In genomic region chr16:67237396-67238277, GRCh38 we compare ENCODE assay signal across 20 cellular contexts. TPM values are rescaled to one million over a fixed set of nuclear protein-coding genes. Genes with fewer than 3 reads are reported as not detected.
A peak's percentile ranks its signal among the peaks of the same experiment; 100 is the strongest.
DNase-seq lines count a peak whose midpoint lies in the region; TF ChIP-seq lines count a peak whose summit lies in the region.
"Had no signal": no experiment of that assay in that cellular context is flagged by ENCODE, and none has a peak within 500 bp of the region (broad histone marks: within the 10 kb centered on the region; RNA-seq: fewer than 3 reads in every experiment).

No MANE protein-coding gene starts in this region.

- no peak for TF ChIP-seq POLR2A in testis (IDR thresholded peaks at IDR 0.05)

- POLR2A ChIA-PET in OCI-LY7 (lab: Charles Lee) (interaction anchor here (2.1 kb wide), 1 partner anchor 11 kb away, joined by 11 read pairs; the partner anchor contains the start of gene TMEM208), GM10248 (lab: Yijun Ruan, JAX) (interaction anchor here (0.7 to 1.5 kb wide), 2 partner anchors 11 kb away, joined by 3 to 9 read pairs; partner anchors contain the start of gene TMEM208)

- H3K4me3 Mint-ChIP-seq in activated naive CD4-positive, alpha-beta T cell treated with anti-CD3 and anti-CD28 coated beads for 36 hours: no peak overlapping the region
- H3K4me3 Mint-ChIP-seq in endothelial cell (ENCODE audit: unreplicated experiment): peak overlapping the region; percentile 42
- H3K4me3 Mint-ChIP-seq: activated CD4-positive, alpha-beta T cell treated with anti-CD3 and anti-CD28 coated beads, Interleukin-2, amount 10 ng/mL, durations not matched to agents 24 days and 14 days; activated naive CD4-positive, alpha-beta T cell treated with anti-CD3 and anti-CD28 coated beads, Interleukin-2, amount 50 U/mL, for 24 hours; nephron had no signal

- no peak for DNase-seq in activated naive CD4-positive, alpha-beta T cell treated with anti-CD3 and anti-CD28 coated beads for 36 hours
- no peak for DNase-seq in activated naive CD4-positive, alpha-beta T cell treated with anti-CD3 and anti-CD28 coated beads, Interleukin-2, amount 50 U/mL, for 16 hours
- DNase-seq in OCI-LY7 (ENCODE audit: low spot score) (no peak), endothelial cell (ENCODE audit: low spot score) (no peak), germinal center (ENCODE audit: low spot score) (no peak), testis (no peak), GM10248 (ENCODE audit: extremely low spot score) (no peak)
- DNase-seq: activated CD4-positive, alpha-beta T cell treated with anti-CD3 and anti-CD28 coated beads, Interleukin-2, amount 10 ng/mL, durations not matched to agents 24 days and 14 days; GF-D8; hippocampal formation; NCI-H1092 treated with DMSO at 0.1 percent for 48 hours; NCI-H2081 treated with DMSO at 0.1 percent for 48 hours; NCI-H510A treated with DMSO at 0.1 percent for 48 hours; RPMI8226; stimulated activated CD4-positive, alpha-beta T cell treated with anti-CD3 and anti-CD28 coated beads, Interleukin-4, amount 100 ng/mL, for 24 hours had no signal

- 81 to 84% methylated on average over 8 to 16 of the region's 16 CpGs for WGBS in testis, 2 donors

- no peaks in the 10 kb centered on the region for H3K9me3 ChIP-seq in OCI-LY7 (ENCODE audit: low read length)
- no peaks in the 10 kb centered on the region for H3K9me3 ChIP-seq in skeletal muscle tissue (ENCODE audit: control insufficient read depth in 3 of 3, low read length in 3 of 3)
- H3K9me3 ChIP-seq in testis: no peaks in the 10 kb centered on the region
- H3K9me3 ChIP-seq: BLaER1 treated with 17β-estradiol and CSF1 and Interleukin-3, amounts not matched to agents 10 nM and 100 nM had no signal

- no peaks in the 10 kb centered on the region for H3K9me2 ChIP-seq in OCI-LY7 (ENCODE audit: insufficient read depth, low read length)

- H3K27ac Mint-ChIP-seq in activated naive CD4-positive, alpha-beta T cell treated with anti-CD3 and anti-CD28 coated beads for 36 hours: peak overlapping the region; percentile 50
- H3K27ac Mint-ChIP-seq in endothelial cell (ENCODE audit: unreplicated experiment): no peak overlapping the region
- H3K27ac Mint-ChIP-seq: activated CD4-positive, alpha-beta T cell treated with anti-CD3 and anti-CD28 coated beads, Interleukin-2, amount 10 ng/mL, durations not matched to agents 24 days and 14 days; activated naive CD4-positive, alpha-beta T cell treated with anti-CD3 and anti-CD28 coated beads, Interleukin-2, amount 50 U/mL, for 24 hours; nephron had no signal

- TSS peak; percentile 42 for BruUV-seq in OCI-LY7 (replicated peaks; lab: Mats Ljungman, UMichigan)

- no peaks in the 10 kb centered on the region for H3K27me3 Mint-ChIP-seq in activated naive CD4-positive, alpha-beta T cell treated with anti-CD3 and anti-CD28 coated beads for 36 hours (ENCODE audit: low read depth)
- H3K27me3 Mint-ChIP-seq in endothelial cell (ENCODE audit: unreplicated experiment): peaks cover 12% of the 10 kb centered on the region
- H3K27me3 Mint-ChIP-seq: activated CD4-positive, alpha-beta T cell treated with anti-CD3 and anti-CD28 coated beads, Interleukin-2, amount 10 ng/mL, durations not matched to agents 24 days and 14 days; activated naive CD4-positive, alpha-beta T cell treated with anti-CD3 and anti-CD28 coated beads, Interleukin-2, amount 50 U/mL, for 24 hours had no signal

- H3K4me1 ChIP-seq in OCI-LY7 (ENCODE audit: insufficient read depth, low read length, poor library complexity, severe bottlenecking): peaks cover 20% of the 10 kb centered on the region
- H3K4me1 ChIP-seq in skeletal muscle tissue (ENCODE audit: control insufficient read depth in 3 of 3, insufficient read depth in 3 of 3, low read length in 3 of 3): peaks cover 47 to 55% (median 49%) of the 10 kb centered on the region in 3 donors
- H3K4me1 ChIP-seq in testis: peaks cover 16% of the 10 kb centered on the region

- no peaks in the 10 kb centered on the region for H4K20me1 ChIP-seq in OCI-LY7 (ENCODE audit: insufficient read depth, low read length)

- H3K79me2 ChIP-seq in OCI-LY7 (ENCODE audit: insufficient read depth, low read depth, low read length): no peaks in the 10 kb centered on the region

- H3K36me3 ChIP-seq in OCI-LY7 (ENCODE audit: insufficient read depth, low read length) (peaks cover 27% of the 10 kb centered on the region), skeletal muscle tissue (ENCODE audit: control insufficient read depth in 3 of 3, insufficient read depth in 3 of 3, low read length in 3 of 3) (peaks cover 56 to 62% (median 57%) of the 10 kb centered on the region in 3 donors), testis (ENCODE audit: low read depth, missing control alignments) (no peaks in the 10 kb centered on the region)

- no peak overlapping the region for H2AFZ ChIP-seq in OCI-LY7 (ENCODE audit: low read length)

- CTCF ChIA-PET in activated naive CD4-positive, alpha-beta T cell treated with anti-CD3 and anti-CD28 coated beads for 36 hours (lab: Charles Lee): interaction anchor here (1.7 kb wide), 1 partner anchor 10 kb away, joined by 8 read pairs; the partner anchor contains the start of gene TMEM208
- CTCF ChIA-PET in OCI-LY7 (lab: Charles Lee; ENCODE audit: unreplicated experiment): interaction anchor here (0.6 kb wide), 1 partner anchor 45 kb away, joined by 3 read pairs; the partner anchor contains the start of gene E2F4
- CTCF ChIA-PET in GM10248 (lab: Yijun Ruan, JAX): interaction anchor here (1.0 to 2.4 kb wide), 4 partner anchors 9 to 277 kb away, joined by 3 to 14 read pairs (median 7); partner anchors contain the start of genes CES3, FHOD1, TMEM208 and ZDHHC1

- TF ChIP-seq CTCF in OCI-LY7 (conservative IDR thresholded peaks at IDR 0.05; ENCODE audit: low read length) (no peak), endothelial cell (IDR thresholded peaks at IDR 0.05; ENCODE audit: unreplicated experiment) (no peak), testis (IDR thresholded peaks at IDR 0.05) (no peak), GM10248 (IDR thresholded peaks at IDR 0.05; ENCODE audit: control extremely low read depth, extremely low read depth, low read depth, missing control alignments) (no peak)

- H3K4me3 ChIP-seq in OCI-LY7 (ENCODE audit: low read depth, low read length, poor library complexity, severe bottlenecking): no peak overlapping the region
- H3K4me3 ChIP-seq in skeletal muscle tissue (ENCODE audit: low read length in 3 of 3): no peak overlapping the region
- no peak overlapping the region for H3K4me3 ChIP-seq in testis
- H3K4me3 ChIP-seq: BLaER1 treated with 17β-estradiol and CSF1 and Interleukin-3, amounts not matched to agents 10 nM and 100 nM; GM12878 had no signal

- H3K27me3 ChIP-seq in skeletal muscle tissue (ENCODE audit: control insufficient read depth in 3 of 3, insufficient read depth in 3 of 3, low read length in 3 of 3) (no peaks in the 10 kb centered on the region), testis (no peaks in the 10 kb centered on the region)
- H3K27me3 ChIP-seq: BLaER1 treated with 17β-estradiol and CSF1 and Interleukin-3, amounts not matched to agents 10 nM and 100 nM had no signal

- peaks cover 31% of the 10 kb centered on the region for H3K36me3 Mint-ChIP-seq in activated naive CD4-positive, alpha-beta T cell treated with anti-CD3 and anti-CD28 coated beads for 36 hours (ENCODE audit: low read depth)
- H3K36me3 Mint-ChIP-seq in endothelial cell (ENCODE audit: low read depth, unreplicated experiment): peaks cover 47% of the 10 kb centered on the region

- H3K4me1 Mint-ChIP-seq in activated naive CD4-positive, alpha-beta T cell treated with anti-CD3 and anti-CD28 coated beads for 36 hours (ENCODE audit: low read depth): peaks cover 15% of the 10 kb centered on the region
- peaks cover 34% of the 10 kb centered on the region for H3K4me1 Mint-ChIP-seq in endothelial cell (ENCODE audit: unreplicated experiment)
- H3K4me1 Mint-ChIP-seq: nephron had no signal

- intact Hi-C loops in activated naive CD4-positive, alpha-beta T cell treated with anti-CD3 and anti-CD28 coated beads for 36 hours (cut with micrococcal nuclease): no loop called here
- intact Hi-C loops in OCI-LY7 (cut with micrococcal nuclease; ENCODE audit: unreplicated experiment) (no loop called here), testis (cut with DNase I; ENCODE audit: low total_unique reads) (no loop called here)

- no peaks in the 10 kb centered on the region for H3K9me3 Mint-ChIP-seq in activated naive CD4-positive, alpha-beta T cell treated with anti-CD3 and anti-CD28 coated beads for 36 hours
- no peaks in the 10 kb centered on the region for H3K9me3 Mint-ChIP-seq in endothelial cell (ENCODE audit: unreplicated experiment)
- H3K9me3 Mint-ChIP-seq: activated CD4-positive, alpha-beta T cell treated with anti-CD3 and anti-CD28 coated beads, Interleukin-2, amount 10 ng/mL, durations not matched to agents 24 days and 14 days; activated naive CD4-positive, alpha-beta T cell treated with anti-CD3 and anti-CD28 coated beads, Interleukin-2, amount 50 U/mL, for 24 hours; nephron had no signal

- no peak overlapping the region for H3K4me2 ChIP-seq in OCI-LY7 (ENCODE audit: low read length)

- H3K9ac ChIP-seq in skeletal muscle tissue (ENCODE audit: low read depth in 1 of 3, low read length in 3 of 3): peak overlapping the region in 1 of 3 donors; percentile 79
- H3K9ac ChIP-seq: BLaER1 treated with 17β-estradiol and CSF1 and Interleukin-3, amounts not matched to agents 10 nM and 100 nM had no signal

- no peak overlapping the region for H3K27ac ChIP-seq in OCI-LY7 (ENCODE audit: low read depth, low read length, poor library complexity, severe bottlenecking)
- H3K27ac ChIP-seq in skeletal muscle tissue (ENCODE audit: low read depth, low read length): peak overlapping the region; percentile 3
- no peak overlapping the region for H3K27ac ChIP-seq in testis

RNA-seq across cellular contexts. Expression of gene FHOD1, which starts 9.6 kb away (rescaled TPM):
- 10 to 100 TPM; 70.7 to 73.7 TPM for total RNA-seq in activated naive CD4-positive, alpha-beta T cell treated with anti-CD3 and anti-CD28 coated beads for 36 hours
- total RNA-seq in OCI-LY7 (2014; rRNA removed; shearing (Covaris generic)): 16.0 and 16.5 TPM in 2 replicates
- 44.1 and 55.0 TPM in 2 replicates for total RNA-seq in OCI-LY7 (2022)
- total RNA-seq in endothelial cell (ENCODE audit: unreplicated experiment): 248 TPM
- total RNA-seq in skeletal muscle tissue: 5.2 TPM
- 10 to 100 TPM; 28.8 to 40.0 TPM for total RNA-seq in testis
- polyA plus RNA-seq in testis (ENCODE audit: insufficient read depth, low read depth, low replicate concordance): 17.0 TPM

RNA-seq across cellular contexts. Expression of gene TMEM208, which starts 10.7 kb away (rescaled TPM):
- total RNA-seq in activated naive CD4-positive, alpha-beta T cell treated with anti-CD3 and anti-CD28 coated beads for 36 hours: 10 to 100 TPM; 24.6 to 29.4 TPM
- total RNA-seq in OCI-LY7 (2014; rRNA removed; shearing (Covaris generic)): 19.9 and 36.7 TPM in 2 replicates
- total RNA-seq in OCI-LY7 (2022) (22.5 and 26.4 TPM in 2 replicates), endothelial cell (ENCODE audit: unreplicated experiment) (33.6 TPM), skeletal muscle tissue (24.5 TPM), testis (10 to 100 TPM; 57.4 to 66.8 TPM)
- 55.6 TPM for polyA plus RNA-seq in testis (ENCODE audit: insufficient read depth, low read depth, low replicate concordance)

RNA-seq across cellular contexts. Expression of gene SLC9A5, which starts 11.1 kb away (rescaled TPM):
- 1 to 10 TPM; 5.2 TPM for total RNA-seq in activated naive CD4-positive, alpha-beta T cell treated with anti-CD3 and anti-CD28 coated beads for 36 hours
- total RNA-seq in OCI-LY7 (2014; rRNA removed; shearing (Covaris generic)): 0.36 and 2.7 TPM in 2 replicates
- total RNA-seq in OCI-LY7 (2022): 3.6 and 4.2 TPM in 2 replicates
- total RNA-seq in endothelial cell (ENCODE audit: unreplicated experiment): 17.2 TPM
- not detected for total RNA-seq in skeletal muscle tissue
- 10 to 100 TPM in 1 of 2 donors, 1 to 10 TPM in 1; 6.8 to 15.7 TPM for total RNA-seq in testis
- polyA plus RNA-seq in testis (ENCODE audit: insufficient read depth, low read depth, low replicate concordance): 4.8 TPM

RNA-seq across cellular contexts. Expression of gene ELMO3, which starts 38.7 kb away (rescaled TPM):
- 1 to 10 TPM; 3.8 to 4.4 TPM for total RNA-seq in activated naive CD4-positive, alpha-beta T cell treated with anti-CD3 and anti-CD28 coated beads for 36 hours
- 7.7 and 7.8 TPM in 2 replicates for total RNA-seq in OCI-LY7 (2014; rRNA removed; shearing (Covaris generic))
- 7.6 and 9.0 TPM in 2 replicates for total RNA-seq in OCI-LY7 (2022)
- total RNA-seq in endothelial cell (ENCODE audit: unreplicated experiment): 25.3 TPM
- total RNA-seq in skeletal muscle tissue: not detected
- 10 to 100 TPM in 1 of 2 donors, 1 to 10 TPM in 1; 9.3 to 10.5 TPM for total RNA-seq in testis
- 22.2 TPM for polyA plus RNA-seq in testis (ENCODE audit: insufficient read depth, low read depth, low replicate concordance)

RNA-seq across cellular contexts. Expression of gene PLEKHG4, which starts 41.7 kb away (rescaled TPM):
- total RNA-seq in activated naive CD4-positive, alpha-beta T cell treated with anti-CD3 and anti-CD28 coated beads for 36 hours: 10 to 100 TPM; 14.3 to 14.4 TPM
- total RNA-seq in OCI-LY7 (2014; rRNA removed; shearing (Covaris generic)): not detected in 2 replicates
- 0.51 and 1.3 TPM in 2 replicates for total RNA-seq in OCI-LY7 (2022)
- total RNA-seq in endothelial cell (ENCODE audit: unreplicated experiment): 9.5 TPM
- total RNA-seq in skeletal muscle tissue: 7.3 TPM
- 100 to 1,000 TPM in 1 of 2 donors, 10 to 100 TPM in 1; 86.5 to 137 TPM for total RNA-seq in testis
- 102 TPM for polyA plus RNA-seq in testis (ENCODE audit: insufficient read depth, low read depth, low replicate concordance)
